In genomic region chr2:1511455-1511854, GRCh38 we compare ENCODE assay signal across 27 cellular contexts.
DNase-seq lines count a peak whose midpoint lies in the region; ATAC-seq and TF ChIP-seq lines count a peak whose summit lies in the region.
"Had no signal": no experiment of that assay in that cellular context is flagged by ENCODE, and none has a peak within 500 bp of the region (broad histone marks: within the 10 kb centered on the region; RNA-seq: fewer than 3 reads in every experiment).

No MANE protein-coding gene starts in this region.

- no peak overlapping the region for H2BK5ac ChIP-seq in neuronal stem cell (ENCODE audit: low read length)

- no peak overlapping the region for H2BK120ac ChIP-seq in neuronal stem cell (ENCODE audit: low read depth, low read length)

- peak overlapping the region; percentile 23 for H4K8ac ChIP-seq in neuronal stem cell (ENCODE audit: low read depth, low read length)

- no peak overlapping the region for H4K91ac ChIP-seq in neuronal stem cell (ENCODE audit: low read depth, low read length, poor library complexity)

- H3K79me1 ChIP-seq in neuronal stem cell (ENCODE audit: low read depth, low read length): no peaks in the 10 kb centered on the region

- H3K36me3 Mint-ChIP-seq in activated naive CD4-positive, alpha-beta T cell treated with anti-CD3 and anti-CD28 coated beads, Interleukin-2, amount 10 ng/mL, durations not matched to agents 7 days and 5 days: peaks cover 7% of the 10 kb centered on the region
- H3K36me3 Mint-ChIP-seq in activated naive CD4-positive, alpha-beta T cell treated with anti-CD3 and anti-CD28 coated beads for 36 hours (ENCODE audit: low read depth): no peaks in the 10 kb centered on the region
- no peaks in the 10 kb centered on the region for H3K36me3 Mint-ChIP-seq in WTC11
- H3K36me3 Mint-ChIP-seq in stimulated activated memory B cell treated with anti-CD40 and anti-IgM and Interleukin-4, amounts not matched to agents 10 μg/mL and 1 μg/mL and 100 μg/mL, for 72 hours: no peaks in the 10 kb centered on the region

- intact Hi-C loops in activated naive CD4-positive, alpha-beta T cell treated with anti-CD3 and anti-CD28 coated beads for 36 hours (cut with micrococcal nuclease): loop anchor here (10.0 kb wide), 1 partner anchor 377 kb away; no protein-coding TSS in a partner anchor

- no peak overlapping the region for H3K14ac ChIP-seq in neuronal stem cell (ENCODE audit: low read length)

- peaks cover 0 to 4% of the 10 kb centered on the region in 2 donors for H3K4me1 ChIP-seq in neuronal stem cell (ENCODE audit: control insufficient read depth in 2 of 2, insufficient read depth in 1 of 2, low read depth in 1 of 2, low read length in 2 of 2)
- H3K4me1 ChIP-seq: A549 had no signal

- H3K9me3 Mint-ChIP-seq in activated naive CD4-positive, alpha-beta T cell treated with anti-CD3 and anti-CD28 coated beads, Interleukin-2, amount 10 ng/mL, durations not matched to agents 7 days and 5 days: peaks cover 17% of the 10 kb centered on the region
- H3K9me3 Mint-ChIP-seq in activated naive CD4-positive, alpha-beta T cell treated with anti-CD3 and anti-CD28 coated beads for 36 hours: no peaks in the 10 kb centered on the region
- no peaks in the 10 kb centered on the region for H3K9me3 Mint-ChIP-seq in WTC11
- peaks cover 5% of the 10 kb centered on the region for H3K9me3 Mint-ChIP-seq in stimulated activated memory B cell treated with anti-CD40 and anti-IgM and Interleukin-4, amounts not matched to agents 10 μg/mL and 1 μg/mL and 100 μg/mL, for 72 hours
- H3K9me3 Mint-ChIP-seq: CD4-positive, alpha-beta T cell had no signal

- H3K4ac ChIP-seq in neuronal stem cell (ENCODE audit: low read length): no peak overlapping the region

- no peaks in the 10 kb centered on the region for H3K9me3 ChIP-seq in neuronal stem cell (replicated peaks in 1 of 2; ENCODE audit: control insufficient read depth in 2 of 2, insufficient read depth in 1 of 2, low read depth in 1 of 2, low read length in 2 of 2)
- H3K9me3 ChIP-seq: A549 had no signal

- H3K27me3 ChIP-seq in neuronal stem cell (ENCODE audit: control insufficient read depth in 3 of 3, insufficient read depth in 3 of 3, low read depth in 1 of 3, low read length in 3 of 3): no peaks in the 10 kb centered on the region
- H3K27me3 ChIP-seq: BLaER1 treated with 17β-estradiol and CSF1 and Interleukin-3, amounts not matched to agents 10 nM and 100 nM had no signal

- no peak overlapping the region for H3K23ac ChIP-seq in neuronal stem cell (ENCODE audit: low read depth, low read length, poor library complexity)

- no peak overlapping the region for H3K4me3 Mint-ChIP-seq in activated naive CD4-positive, alpha-beta T cell treated with anti-CD3 and anti-CD28 coated beads, Interleukin-2, amount 10 ng/mL, durations not matched to agents 7 days and 5 days
- no peak overlapping the region for H3K4me3 Mint-ChIP-seq in activated naive CD4-positive, alpha-beta T cell treated with anti-CD3 and anti-CD28 coated beads for 36 hours
- no peak overlapping the region for H3K4me3 Mint-ChIP-seq in WTC11
- no peak overlapping the region for H3K4me3 Mint-ChIP-seq in stimulated activated memory B cell treated with anti-CD40 and anti-IgM and Interleukin-4, amounts not matched to agents 10 μg/mL and 1 μg/mL and 100 μg/mL, for 72 hours
- H3K4me3 Mint-ChIP-seq: CD4-positive, alpha-beta T cell had no signal

- H3K27ac ChIP-seq in neuronal stem cell (replicated peaks; ENCODE audit: low read length): no peak overlapping the region
- H3K27ac ChIP-seq: A549; BLaER1 treated with 17β-estradiol and CSF1 and Interleukin-3, amounts not matched to agents 10 nM and 100 nM; GM23248; RWPE1 had no signal

- peaks cover 29% of the 10 kb centered on the region for H3K4me1 Mint-ChIP-seq in activated naive CD4-positive, alpha-beta T cell treated with anti-CD3 and anti-CD28 coated beads, Interleukin-2, amount 10 ng/mL, durations not matched to agents 7 days and 5 days
- peaks cover 27% of the 10 kb centered on the region for H3K4me1 Mint-ChIP-seq in activated naive CD4-positive, alpha-beta T cell treated with anti-CD3 and anti-CD28 coated beads for 36 hours (ENCODE audit: low read depth)
- peaks cover 11% of the 10 kb centered on the region for H3K4me1 Mint-ChIP-seq in WTC11
- H3K4me1 Mint-ChIP-seq in stimulated activated memory B cell treated with anti-CD40 and anti-IgM and Interleukin-4, amounts not matched to agents 10 μg/mL and 1 μg/mL and 100 μg/mL, for 72 hours: no peaks in the 10 kb centered on the region

- WGBS in neuronal stem cell (ENCODE audit: extremely low coverage in 2 of 2, insufficient read length in 2 of 2, insufficient replicate concordance in 1 of 2), 2 donors: no CpG with 5 or more reads among the region's 6 CpGs

- CTCF ChIA-PET in activated naive CD4-positive, alpha-beta T cell treated with anti-CD3 and anti-CD28 coated beads, Interleukin-2, amount 10 ng/mL, durations not matched to agents 7 days and 5 days (lab: Charles Lee): no interaction called here
- CTCF ChIA-PET in activated naive CD4-positive, alpha-beta T cell treated with anti-CD3 and anti-CD28 coated beads for 36 hours (lab: Charles Lee): no interaction called here
- CTCF ChIA-PET in WTC11 (lab: Charles Lee): no interaction called here

- TF ChIP-seq CTCF in WTC11 (IDR thresholded peaks at IDR 0.05): no peak

- POLR2A ChIA-PET in WTC11 (lab: Charles Lee): no interaction called here

- H2AK5ac ChIP-seq in neuronal stem cell (ENCODE audit: low read depth, low read length): peak overlapping the region; percentile 19

- no peak overlapping the region for H3K27ac Mint-ChIP-seq in activated naive CD4-positive, alpha-beta T cell treated with anti-CD3 and anti-CD28 coated beads, Interleukin-2, amount 10 ng/mL, durations not matched to agents 7 days and 5 days
- H3K27ac Mint-ChIP-seq in activated naive CD4-positive, alpha-beta T cell treated with anti-CD3 and anti-CD28 coated beads for 36 hours: no peak overlapping the region
- H3K27ac Mint-ChIP-seq in WTC11: no peak overlapping the region
- H3K27ac Mint-ChIP-seq in stimulated activated memory B cell treated with anti-CD40 and anti-IgM and Interleukin-4, amounts not matched to agents 10 μg/mL and 1 μg/mL and 100 μg/mL, for 72 hours: no peak overlapping the region

- no peak overlapping the region for H3K4me2 ChIP-seq in neuronal stem cell (ENCODE audit: insufficient read depth, low read length, poor library complexity, severe bottlenecking)
- H3K4me2 ChIP-seq: A549; BLaER1 treated with 17β-estradiol and CSF1 and Interleukin-3, amounts not matched to agents 10 nM and 100 nM had no signal

- peaks cover 3% of the 10 kb centered on the region for H3K27me3 Mint-ChIP-seq in activated naive CD4-positive, alpha-beta T cell treated with anti-CD3 and anti-CD28 coated beads, Interleukin-2, amount 10 ng/mL, durations not matched to agents 7 days and 5 days
- no peaks in the 10 kb centered on the region for H3K27me3 Mint-ChIP-seq in activated naive CD4-positive, alpha-beta T cell treated with anti-CD3 and anti-CD28 coated beads for 36 hours (ENCODE audit: low read depth)
- H3K27me3 Mint-ChIP-seq in WTC11 (ENCODE audit: low read depth): no peaks in the 10 kb centered on the region
- peaks cover 24% of the 10 kb centered on the region for H3K27me3 Mint-ChIP-seq in stimulated activated memory B cell treated with anti-CD40 and anti-IgM and Interleukin-4, amounts not matched to agents 10 μg/mL and 1 μg/mL and 100 μg/mL, for 72 hours
- H3K27me3 Mint-ChIP-seq: CD4-positive, alpha-beta T cell had no signal

- peak; percentile 12 for DNase-seq in activated naive CD4-positive, alpha-beta T cell treated with anti-CD3 and anti-CD28 coated beads, Interleukin-2, amount 10 ng/mL, durations not matched to agents 7 days and 5 days
- DNase-seq in activated naive CD4-positive, alpha-beta T cell treated with anti-CD3 and anti-CD28 coated beads for 36 hours: no peak
- DNase-seq in WTC11 (ENCODE audit: low spot score) (peak; percentile 1), neuronal stem cell (ENCODE audit: low spot score) (no peak), HPDE6-E6E7 (ENCODE audit: extremely low spot score) (no peak)
- DNase-seq in stimulated activated CD8-positive, alpha-beta memory T cell treated with anti-CD3 and anti-CD28 coated beads, Interleukin-4, amount 100 ng/mL, for 48 hours: no peak
- DNase-seq: AML-193; CD4-positive, alpha-beta T cell; COR-L47; DMS53; GM23248; H7; Karpas-422; NCI-H1092 treated with DMSO at 0.1 percent for 48 hours; NCI-H1436; NCI-H187; NCI-H2081 treated with DMSO at 0.1 percent for 48 hours; NCI-H2171; NCI-H226; NCI-H510A; NCI-H69; SIG-M5 had no signal

- peak overlapping the region; percentile 48 for H3K18ac ChIP-seq in neuronal stem cell (ENCODE audit: low read length)

- H3K4me3 ChIP-seq in neuronal stem cell (ENCODE audit: low read length in 2 of 2): no peak overlapping the region
- H3K4me3 ChIP-seq: A549; BLaER1 treated with 17β-estradiol and CSF1 and Interleukin-3, amounts not matched to agents 10 nM and 100 nM; GM23248 had no signal

- no peak overlapping the region for H2BK15ac ChIP-seq in neuronal stem cell (ENCODE audit: low read length)

- no peak overlapping the region for H3K9ac ChIP-seq in neuronal stem cell (ENCODE audit: low read depth, low read length, poor library complexity)
- H3K9ac ChIP-seq: BLaER1 treated with 17β-estradiol and CSF1 and Interleukin-3, amounts not matched to agents 10 nM and 100 nM; GM23248 had no signal

- H3K36me3 ChIP-seq in neuronal stem cell (replicated peaks in 1 of 2; ENCODE audit: control insufficient read depth in 2 of 2, insufficient read depth in 2 of 2, low read length in 2 of 2): no peaks in the 10 kb centered on the region
- H3K36me3 ChIP-seq: BLaER1 treated with 17β-estradiol and CSF1 and Interleukin-3, amounts not matched to agents 10 nM and 100 nM had no signal

- no peak overlapping the region for H2BK12ac ChIP-seq in neuronal stem cell (ENCODE audit: low read length)

- no peak overlapping the region for H2AFZ ChIP-seq in neuronal stem cell (ENCODE audit: low read length)
- H2AFZ ChIP-seq: GM23248 had no signal

- ATAC-seq in WTC11: no peak
- peak; percentile 16 for ATAC-seq in stimulated activated memory B cell treated with anti-CD40 and anti-IgM and Interleukin-4, amounts not matched to agents 10 μg/mL and 1 μg/mL and 100 μg/mL, for 72 hours
- ATAC-seq: A549, HepG2 had no signal

TF ChIP-seq in WTC11, 78 proteins besides CTCF, POLR2A, EP300 and RAD21 (continues in another document):
- TF ChIP-seq EMX1 (CRISPR knock-in tag; IDR thresholded peaks at IDR 0.05) (no peak), SMAD4 (CRISPR knock-in tag; IDR thresholded peaks at IDR 0.05) (no peak)

Comparison
In these comparisons a context has a peak if more than half of its experiments do, and no peak if none do; other contexts are left out.
1. DNase-seq: peak in activated naive CD4-positive, alpha-beta T cell treated with anti-CD3 and anti-CD28 coated beads, Interleukin-2, amount 10 ng/mL, durations not matched to agents 7 days and 5 days (single experiment) and WTC11 (single experiment); none in activated naive CD4-positive, alpha-beta T cell treated with anti-CD3 and anti-CD28 coated beads for 36 hours (single experiment), neuronal stem cell (single experiment), HPDE6-E6E7 (single experiment) and stimulated activated CD8-positive, alpha-beta memory T cell treated with anti-CD3 and anti-CD28 coated beads, Interleukin-4, amount 100 ng/mL, for 48 hours (single experiment).